8 cellular contexts compared by ENCODE assay signal in the genomic region with DNA sequence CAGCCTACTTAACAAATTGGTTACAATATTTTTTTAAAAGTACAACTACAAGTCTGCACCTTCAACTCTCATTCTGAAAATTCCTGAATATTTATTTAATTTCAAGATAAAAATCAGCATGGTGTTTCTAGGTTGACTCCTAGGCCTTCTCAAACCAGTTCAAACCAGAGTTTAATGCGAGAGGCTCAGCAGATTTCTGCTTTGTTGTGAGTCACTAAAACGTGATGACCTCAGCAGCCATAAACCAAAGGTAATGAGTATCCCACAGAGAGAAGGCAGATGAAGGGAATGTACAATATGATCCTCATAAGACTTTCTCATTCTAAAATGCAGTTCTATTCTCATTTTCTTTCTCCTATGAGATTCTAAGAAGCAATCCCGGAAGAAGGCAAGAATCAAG. TPM values are rescaled to one million over a fixed set of nuclear protein-coding genes. Genes with fewer than 3 reads are reported as not detected.
A peak's percentile ranks its signal among the peaks of the same experiment; 100 is the strongest.
DNase-seq lines count a peak whose midpoint lies in the region; ATAC-seq and TF ChIP-seq lines count a peak whose summit lies in the region.

No MANE protein-coding gene starts in this region.

- H3K36me3 ChIP-seq in ovary (no peaks in the 10 kb centered on the region), sigmoid colon (peaks cover 4 to 38% (median 19%) of the 10 kb centered on the region in 4 donors)

- H3K4me3 Mint-ChIP-seq in Calu3 (ENCODE audit: low read depth, unreplicated experiment): peak overlapping the region; percentile 85
- peak overlapping the region; percentile 90 to 98 (median 92) for H3K4me3 Mint-ChIP-seq in IgD-negative memory B cell
- peak overlapping the region; percentile 96 for H3K4me3 Mint-ChIP-seq in endothelial cell (ENCODE audit: unreplicated experiment)

- H3K4me3 ChIP-seq in ovary (peak overlapping the region; percentile 79), sigmoid colon (peak overlapping the region in 2 of 4 donors; percentile 84 to 94)

- WGBS in ovary, 3 donors: 35 to 41% (median 38%) methylated on average over 3 of the region's 3 CpGs
- 6 to 34% methylated on average over 3 of the region's 3 CpGs for WGBS in sigmoid colon, 2 donors

- peaks cover 5% of the 10 kb centered on the region for H3K4me1 ChIP-seq in ovary (ENCODE audit: insufficient read depth)
- peaks cover 0 to 34% (median 25%) of the 10 kb centered on the region in 4 donors for H3K4me1 ChIP-seq in sigmoid colon

- peak overlapping the region; percentile 68 for H3K27ac Mint-ChIP-seq in Calu3 (ENCODE audit: unreplicated experiment)
- peak overlapping the region; percentile 80 to 94 (median 88) for H3K27ac Mint-ChIP-seq in IgD-negative memory B cell
- H3K27ac Mint-ChIP-seq in endothelial cell (ENCODE audit: unreplicated experiment): no peak overlapping the region

- no peak overlapping the region for H3K27ac ChIP-seq in ovary
- H3K27ac ChIP-seq in sigmoid colon: peak overlapping the region in 1 of 4 donors; percentile 76

- H3K9me3 ChIP-seq in ovary: no peaks in the 10 kb centered on the region
- H3K9me3 ChIP-seq in sigmoid colon: no peaks in the 10 kb centered on the region

- H3K9me3 Mint-ChIP-seq in Calu3 (ENCODE audit: low read depth, unreplicated experiment) (no peaks in the 10 kb centered on the region), IgD-negative memory B cell (no peaks in the 10 kb centered on the region), endothelial cell (ENCODE audit: unreplicated experiment) (no peaks in the 10 kb centered on the region)

- TF ChIP-seq POLR2A in ovary (IDR thresholded peaks at IDR 0.05): no peak
- TF ChIP-seq POLR2A in sigmoid colon (IDR thresholded peaks at IDR 0.05): no peak

- H3K36me3 Mint-ChIP-seq in Calu3 (ENCODE audit: insufficient read depth, unreplicated experiment): peaks cover 34% of the 10 kb centered on the region
- no peaks in the 10 kb centered on the region for H3K36me3 Mint-ChIP-seq in IgD-negative memory B cell
- peaks cover 5% of the 10 kb centered on the region for H3K36me3 Mint-ChIP-seq in endothelial cell (ENCODE audit: low read depth, unreplicated experiment)

- ATAC-seq in HG03097 (IDR thresholded peaks at IDR 0.05; ENCODE audit: low FRiP score, unreplicated experiment): no peak

- BruUV-seq in Calu3 (replicated peaks; lab: Mats Ljungman, UMichigan): no TSS peak

- no peaks in the 10 kb centered on the region for H3K27me3 ChIP-seq in ovary
- H3K27me3 ChIP-seq in sigmoid colon: no peaks in the 10 kb centered on the region

- CTCF ChIA-PET in Calu3 (lab: Charles Lee): interaction anchor here (0.6 kb wide), 1 partner anchor 88 kb away, joined by 4 read pairs; no protein-coding TSS in a partner anchor

- peaks cover 8% of the 10 kb centered on the region for H3K4me1 Mint-ChIP-seq in Calu3 (ENCODE audit: low read depth, unreplicated experiment)
- H3K4me1 Mint-ChIP-seq in IgD-negative memory B cell: peaks cover 11 to 31% (median 27%) of the 10 kb centered on the region in 3 donors
- peaks cover 11% of the 10 kb centered on the region for H3K4me1 Mint-ChIP-seq in endothelial cell (ENCODE audit: unreplicated experiment)

- no peaks in the 10 kb centered on the region for H3K27me3 Mint-ChIP-seq in Calu3 (ENCODE audit: unreplicated experiment)
- no peaks in the 10 kb centered on the region for H3K27me3 Mint-ChIP-seq in IgD-negative memory B cell
- no peaks in the 10 kb centered on the region for H3K27me3 Mint-ChIP-seq in endothelial cell (ENCODE audit: unreplicated experiment)

- TF ChIP-seq EP300 in ovary (IDR thresholded peaks at IDR 0.05) (no peak), sigmoid colon (IDR thresholded peaks at IDR 0.05) (no peak)

- TF ChIP-seq CTCF in Calu3 (IDR thresholded peaks at IDR 0.05; ENCODE audit: unreplicated experiment): no peak
- TF ChIP-seq CTCF in endothelial cell (IDR thresholded peaks at IDR 0.05; ENCODE audit: unreplicated experiment): no peak
- no peak for TF ChIP-seq CTCF in ovary (IDR thresholded peaks at IDR 0.05)
- TF ChIP-seq CTCF in sigmoid colon (IDR thresholded peaks at IDR 0.05): no peak

- intact Hi-C loops in Calu3 (cut with micrococcal nuclease; ENCODE audit: unreplicated experiment) (loop anchor here (5.0 kb wide), 1 partner anchor 72 kb away; a partner anchor contains a TSS), ovary (cut with DNase I) (loop anchor here in 1 of 4 donors (10.0 kb wide), 1 partner anchor 65 kb away; no protein-coding TSS in a partner anchor), sigmoid colon (cut with DNase I) (no loop called here)

- DNase-seq in Calu3: peak; percentile 21
- DNase-seq in T1000 (lab: John Stamatoyannopoulos, UW): peak; percentile 28
- no peak for DNase-seq in endothelial cell (ENCODE audit: low spot score)
- DNase-seq in ovary: no peak
- no peak for DNase-seq in NCI-H1694 (lab: John Stamatoyannopoulos, UW)
- no peak for DNase-seq in sigmoid colon

RNA-seq across cellular contexts. Expression of a gene that starts 1.5 kb away (rescaled TPM):
- total RNA-seq in Calu3 (2022): 24.3 and 25.2 TPM in 2 replicates
- polyA plus RNA-seq in IgD-negative memory B cell: 65.1 TPM
- 23.0 TPM for total RNA-seq in endothelial cell (ENCODE audit: unreplicated experiment)
- total RNA-seq in ovary: 10 to 100 TPM; 14.4 to 30.3 (median 26.4) TPM
- 10 to 100 TPM; 15.2 to 25.0 TPM for polyA plus RNA-seq in ovary
- 10 to 100 TPM; 19.7 to 25.7 (median 23.0) TPM for total RNA-seq in sigmoid colon
- polyA plus RNA-seq in sigmoid colon: 10 to 100 TPM; 15.6 to 19.4 (median 18.7) TPM

RNA-seq across cellular contexts. Expression of a gene that starts 15.1 kb away (rescaled TPM):
- total RNA-seq in Calu3 (2022) (not detected in 2 replicates), endothelial cell (ENCODE audit: unreplicated experiment) (not detected), ovary (not detected), sigmoid colon (not detected)
- polyA plus RNA-seq in IgD-negative memory B cell (not detected), ovary (not detected), sigmoid colon (under 1 TPM in 1 of 3 donors, not detected in 2; 0.06 TPM)

Comparison
In these comparisons a context has a peak if more than half of its experiments do, and no peak if none do; other contexts are left out.
1. DNase-seq: peak in Calu3 (single experiment) and T1000 (single experiment); none in endothelial cell (single experiment), ovary (0 of 5), NCI-H1694 (single experiment) and sigmoid colon (single experiment).
2. Peak in every context shown above with its lines, with median percentiles within 50 percentile points of each other: H3K4me3 Mint-ChIP-seq.